Comparison of ENCODE assay signal across 12 cellular contexts in the genomic region with DNA sequence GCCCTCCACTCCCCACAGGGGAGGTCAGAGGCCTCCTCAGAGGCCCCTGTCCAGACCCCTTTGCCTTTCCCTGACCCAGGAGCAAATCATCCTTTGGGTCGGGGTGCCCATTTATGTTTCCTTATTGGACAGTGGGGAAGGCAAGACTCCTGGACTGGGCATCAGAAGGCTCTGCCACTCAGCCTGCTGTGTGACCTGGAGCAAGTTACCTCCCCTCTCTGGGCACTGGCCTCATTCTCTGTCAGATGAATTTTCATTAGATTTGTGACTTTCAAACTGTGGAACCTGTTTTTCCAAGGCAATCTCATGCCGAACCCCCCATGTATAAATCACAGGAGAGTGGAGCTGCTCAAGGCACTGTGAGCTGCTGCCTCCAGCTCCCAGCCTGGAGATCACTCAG.
"Had no signal": no experiment of that assay in that cellular context is flagged by ENCODE, and none has a peak within 500 bp of the region (broad histone marks: within the 10 kb centered on the region; RNA-seq: fewer than 3 reads in every experiment).

No MANE protein-coding gene starts in this region.

- DNase-seq: esophagus squamous epithelium; foreskin fibroblast; left colon; mucosa of descending colon; spleen; stimulated activated CD4-positive, alpha-beta T cell treated with anti-CD3 and anti-CD28 coated beads, Interleukin-1b, Interleukin-23, amount 100 ng/mL, for 48 hours had no signal

- H3K36me3 Mint-ChIP-seq: activated naive CD4-positive, alpha-beta T cell treated with anti-CD3 and anti-CD28 coated beads, Interleukin-2, amount 50 U/mL, for 72 hours; stimulated activated memory B cell treated with anti-CD40 and anti-IgM and Interleukin-4, amounts not matched to agents 10 μg/mL and 1 μg/mL and 100 μg/mL, for 72 hours had no signal

- H3K27ac Mint-ChIP-seq: activated naive CD4-positive, alpha-beta T cell treated with anti-CD3 and anti-CD28 coated beads, Interleukin-2, amount 50 U/mL, for 72 hours; activated T-helper 1 cell treated with anti-CD3 and anti-CD28 coated beads, Interleukin-12 subunit alpha, Interleukin-12 subunit beta, Interleukin-2, Interleukin-4 antibody, amounts not matched to agents 30 ng/mL and 10 ng/mL and 1 ng/mL, durations not matched to agents 14 hours and 24 hours and 36 hours; stimulated activated memory B cell treated with anti-CD40 and anti-IgM and Interleukin-4, amounts not matched to agents 10 μg/mL and 1 μg/mL and 100 μg/mL, for 72 hours had no signal

- H3K9me3 ChIP-seq: esophagus squamous epithelium, mucosa of descending colon, spleen had no signal

- H3K4me3 Mint-ChIP-seq: activated T-helper 1 cell treated with anti-CD3 and anti-CD28 coated beads, Interleukin-12 subunit alpha, Interleukin-12 subunit beta, Interleukin-2, Interleukin-4 antibody, amounts not matched to agents 30 ng/mL and 10 ng/mL and 1 ng/mL, durations not matched to agents 14 hours and 24 hours and 36 hours; nephron; stimulated activated memory B cell treated with anti-CD40 and anti-IgM and Interleukin-4, amounts not matched to agents 10 μg/mL and 1 μg/mL and 100 μg/mL, for 72 hours; T-helper 2 cell treated with Interferon-gamma antibody and Interleukin-4, amounts not matched to agents 5 μg/mL and 100 μg/mL, for 36 hours had no signal

- H3K27me3 ChIP-seq: esophagus squamous epithelium had no signal

- H3K9me3 Mint-ChIP-seq: activated T-helper 1 cell treated with anti-CD3 and anti-CD28 coated beads, Interleukin-12 subunit alpha, Interleukin-12 subunit beta, Interleukin-2, Interleukin-4 antibody, amounts not matched to agents 30 ng/mL and 10 ng/mL and 1 ng/mL, durations not matched to agents 14 hours and 24 hours and 36 hours; nephron; stimulated activated memory B cell treated with anti-CD40 and anti-IgM and Interleukin-4, amounts not matched to agents 10 μg/mL and 1 μg/mL and 100 μg/mL, for 72 hours; T-helper 2 cell treated with Interferon-gamma antibody and Interleukin-4, amounts not matched to agents 5 μg/mL and 100 μg/mL, for 36 hours had no signal

- ATAC-seq: activated naive CD4-positive, alpha-beta T cell treated with anti-CD3 and anti-CD28 coated beads, Interleukin-2, amount 50 U/mL, for 72 hours; left colon; mucosa of descending colon; sciatic nerve; stimulated activated memory B cell treated with anti-CD40 and anti-IgM and Interleukin-4, amounts not matched to agents 10 μg/mL and 1 μg/mL and 100 μg/mL, for 72 hours had no signal

- H3K27ac ChIP-seq: esophagus squamous epithelium, spleen had no signal

- H3K27me3 Mint-ChIP-seq: stimulated activated memory B cell treated with anti-CD40 and anti-IgM and Interleukin-4, amounts not matched to agents 10 μg/mL and 1 μg/mL and 100 μg/mL, for 72 hours had no signal
